ENCODE assay signal across 1 cellular context in the genomic region with DNA sequence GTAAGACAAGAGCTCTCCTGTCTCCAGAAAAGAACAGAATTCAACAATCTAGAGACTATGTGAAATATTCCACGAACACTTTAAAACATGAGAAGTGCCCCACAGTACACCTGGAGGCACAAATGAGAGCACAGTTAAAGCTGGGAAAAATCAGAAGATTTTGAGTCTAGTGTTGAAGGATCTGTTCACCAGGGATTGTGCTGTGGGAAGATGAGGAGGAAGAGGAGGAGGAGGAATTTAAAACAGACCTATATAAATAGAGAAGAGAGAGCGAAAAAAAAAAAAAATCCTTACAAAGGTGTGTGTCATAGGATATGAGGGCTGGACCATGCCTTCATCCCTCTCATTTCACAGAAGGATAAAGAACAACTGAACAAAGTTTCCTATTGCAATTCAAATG.
TF ChIP-seq lines count a peak whose summit lies in the region.

No MANE protein-coding gene starts in this region.

TF ChIP-seq in IMR-90, 13 proteins besides CTCF, POLR2A, EP300 and RAD21 (continued from another document):
- TF ChIP-seq ELK1 (IDR thresholded peaks at IDR 0.05; ENCODE audit: borderline replicate concordance, low read depth, low read length) (no peak), CHD1 (IDR thresholded peaks at IDR 0.05; ENCODE audit: low read depth, low read length) (no peak), BHLHE40 (IDR thresholded peaks at IDR 0.05; ENCODE audit: low read depth, low read length) (no peak), RFX5 (IDR thresholded peaks at IDR 0.05; ENCODE audit: low read depth, low read length) (no peak), NFE2L2 (IDR thresholded peaks at IDR 0.05; ENCODE audit: low read depth, low read length) (no peak), MAZ (IDR thresholded peaks at IDR 0.05; ENCODE audit: borderline replicate concordance, low read depth, low read length) (no peak)
